In genomic region chr11:12770435-12770834, GRCh38 we compare ENCODE assay signal across 15 cellular contexts.
"Had no signal": no experiment of that assay in that cellular context is flagged by ENCODE, and none has a peak within 500 bp of the region (broad histone marks: within the 10 kb centered on the region; RNA-seq: fewer than 3 reads in every experiment).

No MANE protein-coding gene starts in this region.

- H3K4me3 ChIP-seq: body of pancreas, heart right ventricle, left lung, stomach, vagina had no signal

- H3K9me3 Mint-ChIP-seq: activated B cell treated with CpG ODN at 0.5 μM for 24 hours; activated naive CD4-positive, alpha-beta T cell treated with anti-CD3 and anti-CD28 coated beads, Interleukin-2, amount 50 U/mL, for 24 hours; nephron progenitor cell; T-helper 1 cell treated with Interleukin-12 subunit alpha and Interleukin-12 subunit beta and Interleukin-4 antibody, amounts not matched to agents 30 μg/mL and 1 μg/mL, for 36 hours had no signal

- H3K9me3 ChIP-seq: body of pancreas, heart right ventricle, left lung, stomach, vagina had no signal

- DNase-seq: activated B cell treated with CpG ODN at 0.5 μM for 24 hours; activated CD4-positive, alpha-beta T cell treated with anti-CD3 and anti-CD28 coated beads, Interleukin-2, amount 50 U/mL, for 1 hour; activated effector memory CD4-positive, alpha-beta T cell treated with Interleukin-2 at 50 U/mL for 16 hours; activated T-cell treated with anti-CD3 and anti-CD28 coated beads, Interleukin-2, amount 50 U/mL, for 1 hour; heart right ventricle; islet precursor cell; left lung; nephron progenitor cell; stimulated activated CD4-positive, alpha-beta T cell treated with anti-CD3 and anti-CD28 coated beads, Interleukin-4, amount 100 ng/mL, for 4 hours; stomach had no signal

- H3K36me3 ChIP-seq: left lung had no signal

- H3K36me3 Mint-ChIP-seq: activated naive CD4-positive, alpha-beta T cell treated with anti-CD3 and anti-CD28 coated beads, Interleukin-2, amount 50 U/mL, for 24 hours; memory B cell had no signal

- H3K27ac ChIP-seq: left lung, vagina had no signal

- H3K4me1 Mint-ChIP-seq: activated B cell treated with CpG ODN at 0.5 μM for 24 hours; activated naive CD4-positive, alpha-beta T cell treated with anti-CD3 and anti-CD28 coated beads, Interleukin-2, amount 50 U/mL, for 24 hours; memory B cell had no signal

- H3K27ac Mint-ChIP-seq: activated B cell treated with CpG ODN at 0.5 μM for 24 hours; activated naive CD4-positive, alpha-beta T cell treated with anti-CD3 and anti-CD28 coated beads, Interleukin-2, amount 50 U/mL, for 24 hours; memory B cell; nephron progenitor cell; T-helper 1 cell treated with Interleukin-12 subunit alpha and Interleukin-12 subunit beta and Interleukin-4 antibody, amounts not matched to agents 30 μg/mL and 1 μg/mL, for 36 hours had no signal

- H3K27me3 ChIP-seq: body of pancreas, heart right ventricle, left lung, stomach, vagina had no signal

- H3K4me3 Mint-ChIP-seq: activated B cell treated with CpG ODN at 0.5 μM for 24 hours; activated naive CD4-positive, alpha-beta T cell treated with anti-CD3 and anti-CD28 coated beads, Interleukin-2, amount 50 U/mL, for 24 hours; memory B cell; nephron progenitor cell; T-helper 1 cell treated with Interleukin-12 subunit alpha and Interleukin-12 subunit beta and Interleukin-4 antibody, amounts not matched to agents 30 μg/mL and 1 μg/mL, for 36 hours had no signal
